ENCODE assay signal across 14 cellular contexts in genomic region chr7:137670521-137671064, GRCh38.
DNase-seq lines count a peak whose midpoint lies in the region; ATAC-seq and TF ChIP-seq lines count a peak whose summit lies in the region.
"Had no signal": no experiment of that assay in that cellular context is flagged by ENCODE, and none has a peak within 500 bp of the region (broad histone marks: within the 10 kb centered on the region; RNA-seq: fewer than 3 reads in every experiment).

No MANE protein-coding gene starts in this region.

- no peaks in the 10 kb centered on the region for H3K4me1 ChIP-seq in breast epithelium
- peaks cover 60% of the 10 kb centered on the region for H3K4me1 ChIP-seq in skeletal muscle satellite cell (ENCODE audit: control insufficient read depth, insufficient read depth, low read length)
- H3K4me1 ChIP-seq: upper lobe of left lung had no signal

- no peak for TF ChIP-seq POLR2A in breast epithelium (IDR thresholded peaks at IDR 0.05)

- H3K27me3 Mint-ChIP-seq in MCF 10A (ENCODE audit: insufficient read depth, unreplicated experiment) (no peaks in the 10 kb centered on the region), glutamatergic neuron (ENCODE audit: unreplicated experiment) (peaks cover 2% of the 10 kb centered on the region)

- TF ChIP-seq CTCF in MCF 10A (IDR thresholded peaks at IDR 0.05; ENCODE audit: unreplicated experiment) (no peak), breast epithelium (IDR thresholded peaks at IDR 0.05) (no peak), cardiac fibroblast (IDR thresholded peaks at IDR 0.05; ENCODE audit: low read depth, low read length) (no peak), glutamatergic neuron (IDR thresholded peaks at IDR 0.05; ENCODE audit: partially characterized antibody, unreplicated experiment) (no peak)

- H3K9me3 Mint-ChIP-seq in MCF 10A (ENCODE audit: unreplicated experiment) = no peaks in the 10 kb centered on the region
- H3K9me3 Mint-ChIP-seq in glutamatergic neuron (ENCODE audit: unreplicated experiment) = peaks cover 2% of the 10 kb centered on the region
- H3K9me3 Mint-ChIP-seq: activated T-helper 1 cell treated with anti-CD3 and anti-CD28 coated beads, Interleukin-12 subunit alpha, Interleukin-12 subunit beta, Interleukin-2, Interleukin-4 antibody, amounts not matched to agents 30 ng/mL and 10 ng/mL and 1 ng/mL, durations not matched to agents 14 hours and 24 hours and 36 hours had no signal

- H3K27me3 ChIP-seq in breast epithelium = no peaks in the 10 kb centered on the region
- H3K27me3 ChIP-seq in skeletal muscle satellite cell (ENCODE audit: control insufficient read depth, insufficient read depth, low read length) = no peaks in the 10 kb centered on the region
- H3K27me3 ChIP-seq: heart left ventricle, upper lobe of left lung had no signal

- POLR2A ChIA-PET in MCF 10A (lab: Yijun Ruan, JAX) = interaction anchor here (0.7 to 3.2 kb wide), 4 partner anchors 11 to 534 kb away, joined by 3 to 13 read pairs (median 3); partner anchors contain the start of gene CREB3L2

- peak; percentile 38 for ATAC-seq in HG03469 (IDR thresholded peaks at IDR 0.05; ENCODE audit: unreplicated experiment)

- peaks cover 41% of the 10 kb centered on the region for H3K4me1 Mint-ChIP-seq in MCF 10A (ENCODE audit: insufficient read depth, unreplicated experiment)
- H3K4me1 Mint-ChIP-seq in glutamatergic neuron (ENCODE audit: low read depth, unreplicated experiment) = peaks cover 4% of the 10 kb centered on the region

- H3K4me3 ChIP-seq in breast epithelium (no peak overlapping the region), cardiac fibroblast (replicated peaks in 1 of 2; ENCODE audit: low read depth in 2 of 2, low read length in 2 of 2) (no peak overlapping the region), skeletal muscle satellite cell (ENCODE audit: low read length) (no peak overlapping the region)
- H3K4me3 ChIP-seq: heart left ventricle, upper lobe of left lung had no signal

- H3K36me3 ChIP-seq in breast epithelium = no peaks in the 10 kb centered on the region
- peaks cover 10% of the 10 kb centered on the region for H3K36me3 ChIP-seq in skeletal muscle satellite cell (ENCODE audit: insufficient read depth, low read length)
- H3K36me3 ChIP-seq: heart left ventricle, upper lobe of left lung, WERI-Rb-1 had no signal

- BruUV-seq in MCF 10A (replicated peaks; lab: Mats Ljungman, UMichigan) = no TSS peak

- CTCF ChIA-PET in MCF 10A (lab: Yijun Ruan, JAX) = interaction anchor here (0.6 to 7.8 kb wide), 11 partner anchors 8 to 983 kb away, joined by 3 to 102 read pairs (median 3); no protein-coding TSS in a partner anchor

- H3K4me3 Mint-ChIP-seq in MCF 10A (ENCODE audit: unreplicated experiment) (no peak overlapping the region), glutamatergic neuron (ENCODE audit: unreplicated experiment) (no peak overlapping the region)
- H3K4me3 Mint-ChIP-seq: activated T-helper 1 cell treated with anti-CD3 and anti-CD28 coated beads, Interleukin-12 subunit alpha, Interleukin-12 subunit beta, Interleukin-2, Interleukin-4 antibody, amounts not matched to agents 30 ng/mL and 10 ng/mL and 1 ng/mL, durations not matched to agents 14 hours and 24 hours and 36 hours had no signal

- H3K36me3 Mint-ChIP-seq in MCF 10A (ENCODE audit: insufficient read depth, unreplicated experiment) (no peaks in the 10 kb centered on the region), glutamatergic neuron (ENCODE audit: unreplicated experiment) (no peaks in the 10 kb centered on the region)

- DNase-seq in MCF 10A (ENCODE audit: unreplicated experiment) (peak; percentile 90), breast epithelium (ENCODE audit: low spot score in 2 of 2) (no peak), cardiac fibroblast (ENCODE audit: low read depth in 2 of 2) (peak; percentile 38 to 78), glutamatergic neuron (no peak), NCI-H2081 (lab: John Stamatoyannopoulos, UW) (no peak), NK-92 (lab: John Stamatoyannopoulos, UW; ENCODE audit: unreplicated experiment) (no peak)
- DNase-seq: 8988T, NCI-H2081 treated with DMSO at 0.1 percent for 48 hours, upper lobe of left lung, WERI-Rb-1 had no signal

- no peak overlapping the region for H3K27ac ChIP-seq in breast epithelium
- H3K27ac ChIP-seq: heart left ventricle, upper lobe of left lung, WERI-Rb-1 had no signal

- no peaks in the 10 kb centered on the region for H3K9me3 ChIP-seq in breast epithelium
- H3K9me3 ChIP-seq in skeletal muscle satellite cell (replicated peaks; ENCODE audit: low read length) = no peaks in the 10 kb centered on the region
- H3K9me3 ChIP-seq: heart left ventricle, upper lobe of left lung had no signal

- peak overlapping the region; percentile 80 for H3K9ac ChIP-seq in skeletal muscle satellite cell (ENCODE audit: low read depth, low read length)

- H3K27ac Mint-ChIP-seq in MCF 10A (ENCODE audit: low read depth, unreplicated experiment) (peak overlapping the region; percentile 33), glutamatergic neuron (ENCODE audit: unreplicated experiment) (no peak overlapping the region)
- H3K27ac Mint-ChIP-seq: activated T-helper 1 cell treated with anti-CD3 and anti-CD28 coated beads, Interleukin-12 subunit alpha, Interleukin-12 subunit beta, Interleukin-2, Interleukin-4 antibody, amounts not matched to agents 30 ng/mL and 10 ng/mL and 1 ng/mL, durations not matched to agents 14 hours and 24 hours and 36 hours had no signal

- H3K4me2 ChIP-seq in skeletal muscle satellite cell (ENCODE audit: low read length) = peak overlapping the region; percentile 36

- intact Hi-C loops in MCF 10A (cut with micrococcal nuclease) = no loop called here
- intact Hi-C loops in breast epithelium (cut with DNase I; ENCODE audit: low total_unique reads) = no loop called here

Comparison
In these comparisons a context has a peak if more than half of its experiments do, and no peak if none do; other contexts are left out.
1. DNase-seq: peak in MCF 10A (single experiment) and cardiac fibroblast (2 of 2); none in breast epithelium (0 of 2), glutamatergic neuron (single experiment), NCI-H2081 (0 of 2) and NK-92 (single experiment).